In the genomic region with DNA sequence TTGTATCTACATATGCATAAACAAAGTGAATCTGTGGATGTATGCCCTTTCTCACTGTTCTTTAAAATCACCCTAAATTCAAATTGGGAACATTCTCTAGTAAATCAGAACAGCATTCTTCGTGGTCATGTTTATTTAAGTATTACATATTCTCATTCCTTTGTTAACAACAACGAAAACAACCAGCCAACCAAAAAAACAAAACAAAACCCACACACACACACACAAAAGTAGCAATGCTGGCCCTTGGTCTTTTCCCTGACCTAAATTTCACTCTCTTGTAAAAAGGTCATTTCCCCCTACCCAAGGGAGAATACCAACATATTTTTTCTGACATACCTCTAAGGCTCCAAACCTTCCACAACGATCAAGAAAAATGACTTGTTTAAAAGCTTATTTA, we compare ENCODE assay signal across 19 cellular contexts.
DNase-seq lines count a peak whose midpoint lies in the region; ATAC-seq, FAIRE-seq and TF ChIP-seq lines count a peak whose summit lies in the region.
"Had no signal": no experiment of that assay in that cellular context is flagged by ENCODE, and none has a peak within 500 bp of the region (broad histone marks: within the 10 kb centered on the region; RNA-seq: fewer than 3 reads in every experiment).

No MANE protein-coding gene starts in this region.

- no peak overlapping the region for H3K27ac ChIP-seq in IMR-90 (ENCODE audit: insufficient read depth, low read length)
- peak overlapping the region; percentile 32 for H3K27ac ChIP-seq in subcutaneous abdominal adipose tissue (ENCODE audit: low read depth, low read length)
- no peak overlapping the region for H3K27ac ChIP-seq in MM.1S (ENCODE audit: low read length)
- no peak overlapping the region for H3K27ac ChIP-seq in H9 (ENCODE audit: insufficient read length, low read depth, low read length)
- H3K27ac ChIP-seq: BLaER1, GM23248 had no signal

- peaks cover 6 to 7% of the 10 kb centered on the region in 2 experiments for H3K4me1 Mint-ChIP-seq in H9
- H3K4me1 Mint-ChIP-seq: CD14-positive monocyte had no signal

- no peak overlapping the region for H3K4me3 Mint-ChIP-seq in H9
- H3K4me3 Mint-ChIP-seq: CD14-positive monocyte; CD4-positive, alpha-beta memory T cell had no signal

- no peak overlapping the region for H3K4me3 ChIP-seq in IMR-90 (ENCODE audit: insufficient read depth, low read depth, low read length)
- H3K4me3 ChIP-seq in subcutaneous abdominal adipose tissue (ENCODE audit: low read depth in 1 of 5, low read length in 5 of 5): no peak overlapping the region
- no peak overlapping the region for H3K4me3 ChIP-seq in MM.1S (ENCODE audit: low read length)
- H3K4me3 ChIP-seq: BLaER1, GM23248 had no signal

- no CpG with 5 or more reads among the region's 3 CpGs for WGBS in IMR-90 (ENCODE audit: extremely low coverage in 2 of 2, insufficient read length in 1 of 2), 2 experiments
- WGBS in H9 (ENCODE audit: extremely low coverage, insufficient read length, low lambda C conversion rate): no CpG with 5 or more reads among the region's 3 CpGs

- H3K79me1 ChIP-seq in IMR-90 (ENCODE audit: low read depth in 1 of 2, low read length in 2 of 2) (peaks cover 34 to 39% of the 10 kb centered on the region in 2 experiments), H9 (ENCODE audit: insufficient read depth, low read depth, low read length, poor library complexity, severe bottlenecking) (no peaks in the 10 kb centered on the region)

- no peak overlapping the region for H2BK12ac ChIP-seq in H9 (ENCODE audit: insufficient read length, low read depth, low read length)

- H3K9me3 Mint-ChIP-seq in H9: no peaks in the 10 kb centered on the region

- H3K27ac Mint-ChIP-seq in H9: no peak overlapping the region
- H3K27ac Mint-ChIP-seq: CD14-positive monocyte had no signal

- H4K91ac ChIP-seq in IMR-90 (ENCODE audit: insufficient read depth, low read depth, low read length) (no peak overlapping the region), H9 (ENCODE audit: insufficient read length, low read depth, low read length) (no peak overlapping the region)

- H3K9me2 ChIP-seq in MM.1S (replicated peaks; ENCODE audit: insufficient read depth, low read length): no peaks in the 10 kb centered on the region

- FAIRE-seq in H54 (lab: Jason Lieb, UNC): peak; percentile 15
- FAIRE-seq: A204.1, GM12892, GM18507, HTR-8/SVneo had no signal

- no peak overlapping the region for H3K14ac ChIP-seq in IMR-90 (replicated peaks; ENCODE audit: low read depth, low read length)
- no peak overlapping the region for H3K14ac ChIP-seq in H9 (ENCODE audit: insufficient read depth, low read length)

- H2BK120ac ChIP-seq in IMR-90 (ENCODE audit: low read depth, low read length) (no peak overlapping the region), H9 (ENCODE audit: low read depth, low read length, poor library complexity, severe bottlenecking) (no peak overlapping the region)

- H2BK5ac ChIP-seq in IMR-90 (ENCODE audit: low read depth, low read length, poor library complexity, severe bottlenecking) (peak overlapping the region; percentile 1), H9 (ENCODE audit: insufficient read length, low read length) (no peak overlapping the region)

- H3K4me1 ChIP-seq in IMR-90 (ENCODE audit: control insufficient read depth, insufficient read depth, low read length): peaks cover 12% of the 10 kb centered on the region; the same call in 1 of the 2 replicates
- H3K4me1 ChIP-seq in subcutaneous abdominal adipose tissue (ENCODE audit: control insufficient read depth in 5 of 5, insufficient read depth in 5 of 5, low read length in 5 of 5): peaks cover 0 to 11% (median 0%) of the 10 kb centered on the region in 5 donors
- no peaks in the 10 kb centered on the region for H3K4me1 ChIP-seq in MM.1S (ENCODE audit: low read length)
- no peaks in the 10 kb centered on the region for H3K4me1 ChIP-seq in H9 (ENCODE audit: insufficient read depth, low read length)

- H2AK5ac ChIP-seq in IMR-90 (ENCODE audit: low read depth, low read length) (no peak overlapping the region), H9 (ENCODE audit: insufficient read length, low read length) (no peak overlapping the region)

- BruUV-seq in IMR-90 (replicated peaks; lab: Mats Ljungman, UMichigan): no TSS peak

- H4K5ac ChIP-seq in IMR-90 (ENCODE audit: low read depth, low read length) (no peak overlapping the region), H9 (ENCODE audit: insufficient read length, low read depth, low read length) (no peak overlapping the region)

- no peak overlapping the region for H3K56ac ChIP-seq in IMR-90 (ENCODE audit: extremely low read depth, insufficient read depth, low read length)
- no peak overlapping the region for H3K56ac ChIP-seq in H9 (ENCODE audit: insufficient read length, low read depth, low read length)

- H2AFZ ChIP-seq in IMR-90 (replicated peaks; ENCODE audit: low read length, poor library complexity) (no peak overlapping the region), MM.1S (ENCODE audit: low read length) (no peak overlapping the region), H9 (ENCODE audit: low read length) (no peak overlapping the region)
- H2AFZ ChIP-seq: GM23248 had no signal

- in situ Hi-C loops in IMR-90 (cut with MboI; ENCODE audit: low sequenced_read_pairs): no loop called here

- no peaks in the 10 kb centered on the region for H3K27me3 Mint-ChIP-seq in H9 (ENCODE audit: low read depth)
- H3K27me3 Mint-ChIP-seq: CD4-positive, alpha-beta memory T cell had no signal

- CTCF ChIA-PET in IMR-90 (lab: Yijun Ruan, JAX): no interaction called here

- H3K4ac ChIP-seq in IMR-90 (ENCODE audit: low read depth, low read length): no peak overlapping the region
- no peak overlapping the region for H3K4ac ChIP-seq in H9 (ENCODE audit: low read depth, low read length)

- no peaks in the 10 kb centered on the region for H3K23me2 ChIP-seq in H9 (ENCODE audit: insufficient read length, low read depth, low read length, poor library complexity, severe bottlenecking)

- no peak for DNase-seq in H54 (ENCODE audit: insufficient read length, low spot score)
- no peak for DNase-seq in IMR-90
- DNase-seq in fibroblast of peridontal ligament (ENCODE audit: extremely low read depth): peak; percentile 37
- DNase-seq in MM.1S: no peak
- no peak for DNase-seq in H9
- DNase-seq in activated effector memory CD4-positive, alpha-beta T cell treated with anti-CD3 and anti-CD28 coated beads, Interleukin-2, amount 50 U/mL, for 16 hours: no peak
- DNase-seq: CD4-positive, alpha-beta memory T cell; DMS153; DMS79; GDM1; GM23248 had no signal

- intact Hi-C loops in IMR-90 (cut with micrococcal nuclease): no loop called here

- no peaks in the 10 kb centered on the region for H4K20me1 ChIP-seq in IMR-90 (ENCODE audit: insufficient read depth, low read length)
- no peaks in the 10 kb centered on the region for H4K20me1 ChIP-seq in MM.1S (ENCODE audit: insufficient read depth, low read length)
- no peaks in the 10 kb centered on the region for H4K20me1 ChIP-seq in H9 (ENCODE audit: control insufficient read depth, insufficient read depth, insufficient read length)

- H3K27me3 ChIP-seq in IMR-90 (ENCODE audit: control insufficient read depth, insufficient read depth, low read length) (no peaks in the 10 kb centered on the region), subcutaneous abdominal adipose tissue (ENCODE audit: control insufficient read depth in 5 of 5, insufficient read depth in 4 of 5, low read length in 5 of 5) (no peaks in the 10 kb centered on the region), MM.1S (replicated peaks; ENCODE audit: insufficient read depth, low read length) (no peaks in the 10 kb centered on the region), H9 (ENCODE audit: insufficient read depth, low read length) (no peaks in the 10 kb centered on the region)
- H3K27me3 ChIP-seq: BLaER1 had no signal

- H4K8ac ChIP-seq in IMR-90 (ENCODE audit: low read depth in 2 of 2, low read length in 2 of 2) (no peak overlapping the region), H9 (replicated peaks; ENCODE audit: insufficient read length, low read depth, low read length) (no peak overlapping the region)

- TF ChIP-seq POLR2A in H54 (IDR thresholded peaks at IDR 0.05; ENCODE audit: low read depth, low read length) (no peak), IMR-90 (IDR thresholded peaks at IDR 0.05; ENCODE audit: low read depth, low read length) (no peak)

- H3K9me1 ChIP-seq in IMR-90 (ENCODE audit: insufficient read depth, low read length): peaks cover 3% of the 10 kb centered on the region; the same call in 1 of the 2 replicates

- H3T11ph ChIP-seq in H9 (ENCODE audit: low read length): no peak overlapping the region

- no peak for TF ChIP-seq RAD21 in IMR-90 (IDR thresholded peaks at IDR 0.05; ENCODE audit: low read length)

- H2BK15ac ChIP-seq in IMR-90 (ENCODE audit: low read depth, low read length) (no peak overlapping the region), H9 (ENCODE audit: low read depth, low read length) (no peak overlapping the region)

- TF ChIP-seq CTCF in IMR-90 (conservative IDR thresholded peaks at IDR 0.05; ENCODE audit: low read depth, low read length) (no peak), MM.1S (IDR thresholded peaks at IDR 0.05; ENCODE audit: low read length) (no peak), H9 (conservative IDR thresholded peaks at IDR 0.05) (no peak)

- dilution Hi-C loops in IMR-90 (cut with HindIII; ENCODE audit: low sequenced_read_pairs, unreplicated experiment): no loop called here

- H3K18ac ChIP-seq in IMR-90 (ENCODE audit: low read depth, low read length) (no peak overlapping the region), H9 (ENCODE audit: insufficient read length, low read depth, low read length) (no peak overlapping the region)

- no peaks in the 10 kb centered on the region for H3K9me3 ChIP-seq in IMR-90 (ENCODE audit: control insufficient read depth, insufficient read depth, low read length)
- H3K9me3 ChIP-seq in subcutaneous abdominal adipose tissue (ENCODE audit: control insufficient read depth in 5 of 5, low read length in 5 of 5): no peaks in the 10 kb centered on the region
- no peaks in the 10 kb centered on the region for H3K9me3 ChIP-seq in MM.1S (replicated peaks; ENCODE audit: insufficient read depth, low read length)
- H3K9me3 ChIP-seq in H9 (ENCODE audit: control insufficient read depth, low read depth, low read length): no peaks in the 10 kb centered on the region
- H3K9me3 ChIP-seq: BLaER1 had no signal

- no peak for ATAC-seq in IMR-90 (ENCODE audit: low read depth)
- ATAC-seq: HCT116 had no signal

- H3K36me3 ChIP-seq in IMR-90 (ENCODE audit: control insufficient read depth, insufficient read depth, low read length) (peaks cover 9% of the 10 kb centered on the region), subcutaneous abdominal adipose tissue (ENCODE audit: control insufficient read depth in 5 of 5, insufficient read depth in 5 of 5, low read length in 5 of 5) (peaks cover 11 to 20% (median 13%) of the 10 kb centered on the region in 5 donors), MM.1S (replicated peaks; ENCODE audit: insufficient read depth, low read length) (no peaks in the 10 kb centered on the region)

- no peak overlapping the region for H2BK20ac ChIP-seq in IMR-90 (ENCODE audit: low read depth, low read length)
- no peak overlapping the region for H2BK20ac ChIP-seq in H9 (ENCODE audit: low read depth, low read length, poor library complexity, severe bottlenecking)

- H3K4me2 ChIP-seq in IMR-90 (ENCODE audit: low read depth, low read length): no peak overlapping the region
- no peak overlapping the region for H3K4me2 ChIP-seq in MM.1S (ENCODE audit: low read depth, low read length)
- H3K4me2 ChIP-seq in H9 (ENCODE audit: insufficient read depth, insufficient read length, low read length): no peak overlapping the region
- H3K4me2 ChIP-seq: BLaER1 had no signal

- peaks cover 7 to 11% (median 8%) of the 10 kb centered on the region in 3 experiments; a peak in 5 of 7 replicates for H3K36me3 Mint-ChIP-seq in H9 (ENCODE audit: insufficient read depth in 1 of 3, low read depth in 3 of 3)

- H2AK9ac ChIP-seq in IMR-90 (replicated peaks; ENCODE audit: low read depth, low read length, poor library complexity): no peak overlapping the region

- POLR2A ChIA-PET in IMR-90 (lab: Charles Lee; ENCODE audit: unreplicated experiment): no interaction called here

- no peaks in the 10 kb centered on the region for H3F3A ChIP-seq in MM.1S (ENCODE audit: insufficient read depth, low read length)

- H3K9ac ChIP-seq in IMR-90 (ENCODE audit: low read depth, low read length) (no peak overlapping the region), subcutaneous abdominal adipose tissue (ENCODE audit: low read length in 5 of 5) (no peak overlapping the region), MM.1S (ENCODE audit: low read length) (no peak overlapping the region), H9 (ENCODE audit: extremely low read depth, insufficient read length, low read length) (no peak overlapping the region)
- H3K9ac ChIP-seq: BLaER1, GM23248 had no signal

- no peak overlapping the region for H3K23ac ChIP-seq in IMR-90 (ENCODE audit: low read depth, low read length)
- no peak overlapping the region for H3K23ac ChIP-seq in H9 (ENCODE audit: insufficient read length, low read depth, low read length)

- no peaks in the 10 kb centered on the region for H3K79me2 ChIP-seq in MM.1S (ENCODE audit: low read length)
- no peaks in the 10 kb centered on the region for H3K79me2 ChIP-seq in H9 (ENCODE audit: insufficient read depth, low read length)
